Comparison of ENCODE assay signal across 8 cellular contexts in the genomic region with DNA sequence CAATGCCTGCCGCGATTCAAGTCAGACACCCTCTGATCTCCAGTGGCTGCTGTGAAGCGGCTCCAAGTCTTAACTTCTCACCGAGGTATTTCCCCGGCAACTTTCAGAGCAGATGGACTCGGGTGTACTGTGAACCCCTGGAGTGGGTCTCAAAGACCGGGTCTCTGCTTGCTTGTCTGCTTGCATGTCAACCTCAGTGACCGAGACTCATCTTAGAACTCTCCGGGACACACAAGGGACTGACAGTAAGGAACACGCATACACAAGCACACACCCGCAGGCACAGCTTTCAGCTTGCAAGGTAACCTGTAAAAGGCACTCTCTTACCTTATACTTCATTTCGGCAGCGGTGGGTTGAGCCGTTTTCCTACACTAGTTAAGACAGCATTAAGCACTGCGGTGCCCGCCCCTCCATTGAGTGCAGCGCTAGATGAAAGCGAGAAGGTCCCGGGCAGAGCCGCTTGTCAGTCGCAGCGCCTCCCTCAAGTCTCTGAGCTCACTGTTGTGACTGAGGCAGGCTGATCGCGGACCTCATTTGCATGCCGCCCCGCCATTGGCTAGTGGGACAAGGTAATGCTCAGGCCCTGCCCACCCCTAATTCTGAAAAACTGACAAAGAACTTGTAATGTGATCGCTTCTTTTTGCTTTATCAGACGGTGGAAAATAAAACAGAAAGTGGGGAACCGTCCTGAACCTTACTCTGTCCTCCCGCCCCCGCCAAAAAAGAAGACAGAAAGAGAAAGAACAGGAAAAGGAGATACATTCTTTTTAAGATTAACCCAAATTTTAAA. TPM values are rescaled to one million over a fixed set of nuclear protein-coding genes. Genes with fewer than 3 reads are reported as not detected.
DNase-seq lines count a peak whose midpoint lies in the region; ATAC-seq and TF ChIP-seq lines count a peak whose summit lies in the region.

A gene with protein sequence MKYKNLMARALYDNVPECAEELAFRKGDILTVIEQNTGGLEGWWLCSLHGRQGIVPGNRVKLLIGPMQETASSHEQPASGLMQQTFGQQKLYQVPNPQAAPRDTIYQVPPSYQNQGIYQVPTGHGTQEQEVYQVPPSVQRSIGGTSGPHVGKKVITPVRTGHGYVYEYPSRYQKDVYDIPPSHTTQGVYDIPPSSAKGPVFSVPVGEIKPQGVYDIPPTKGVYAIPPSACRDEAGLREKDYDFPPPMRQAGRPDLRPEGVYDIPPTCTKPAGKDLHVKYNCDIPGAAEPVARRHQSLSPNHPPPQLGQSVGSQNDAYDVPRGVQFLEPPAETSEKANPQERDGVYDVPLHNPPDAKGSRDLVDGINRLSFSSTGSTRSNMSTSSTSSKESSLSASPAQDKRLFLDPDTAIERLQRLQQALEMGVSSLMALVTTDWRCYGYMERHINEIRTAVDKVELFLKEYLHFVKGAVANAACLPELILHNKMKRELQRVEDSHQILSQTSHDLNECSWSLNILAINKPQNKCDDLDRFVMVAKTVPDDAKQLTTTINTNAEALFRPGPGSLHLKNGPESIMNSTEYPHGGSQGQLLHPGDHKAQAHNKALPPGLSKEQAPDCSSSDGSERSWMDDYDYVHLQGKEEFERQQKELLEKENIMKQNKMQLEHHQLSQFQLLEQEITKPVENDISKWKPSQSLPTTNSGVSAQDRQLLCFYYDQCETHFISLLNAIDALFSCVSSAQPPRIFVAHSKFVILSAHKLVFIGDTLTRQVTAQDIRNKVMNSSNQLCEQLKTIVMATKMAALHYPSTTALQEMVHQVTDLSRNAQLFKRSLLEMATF (minus strand): TSS at position 492 of the 791 bp plus-strand sequence. CDS start 153 bp downstream, at position 339.

- no peak within 1 kb of the TSS for H3K23ac ChIP-seq in mesendoderm (ENCODE audit: low read length)

- H3K9ac ChIP-seq in NT2/D1 (ENCODE audit: insufficient read length, low read depth) = peak within 1 kb of the TSS; percentile 38
- peak within 1 kb of the TSS; percentile 81 for H3K9ac ChIP-seq in endodermal cell (ENCODE audit: extremely low read depth, low read length, poor library complexity, severe bottlenecking)
- H3K9ac ChIP-seq in mesendoderm (ENCODE audit: low read length) = peak within 1 kb of the TSS; percentile 85

- 0 to 1% methylated on average over 23 to 31 of the region's 31 CpGs for WGBS in endodermal cell (ENCODE audit: insufficient coverage in 1 of 2, insufficient read length in 1 of 2), 2 experiments
- no CpG with 5 or more reads among the region's 31 CpGs for WGBS in mesendoderm (ENCODE audit: extremely low coverage, insufficient coverage, low lambda C conversion rate)

- H3K27ac ChIP-seq in endodermal cell (ENCODE audit: low read depth, low read length) = peak within 1 kb of the TSS; percentile 99
- H3K27ac ChIP-seq in mesendoderm (ENCODE audit: low read depth, low read length) = peak within 1 kb of the TSS; percentile 87

- peaks cover 2% of the 10 kb centered on the region for H3K4me1 ChIP-seq in NT2/D1 (ENCODE audit: insufficient read depth, insufficient read length)
- peaks cover 23% of the 10 kb centered on the region for H3K4me1 ChIP-seq in endodermal cell (ENCODE audit: control insufficient read depth, insufficient read depth, low read length)
- peaks cover 11% of the 10 kb centered on the region for H3K4me1 ChIP-seq in mesendoderm (ENCODE audit: control insufficient read depth, low read depth, low read length)

- peaks cover 2% of the 10 kb centered on the region for H3K79me1 ChIP-seq in mesendoderm (ENCODE audit: low read length)

- TF ChIP-seq CTCF in endodermal cell (conservative IDR thresholded peaks at IDR 0.05) = no peak

- H2BK120ac ChIP-seq in mesendoderm (ENCODE audit: low read depth, low read length) = no peak within 1 kb of the TSS

- H3K9me3 ChIP-seq in NT2/D1 (ENCODE audit: insufficient read depth, low read length) = no peaks in the 10 kb centered on the region
- no peaks in the 10 kb centered on the region for H3K9me3 ChIP-seq in endodermal cell (ENCODE audit: control insufficient read depth, low read length)

- no peaks in the 10 kb centered on the region for H3K36me3 ChIP-seq in NT2/D1 (ENCODE audit: insufficient read depth, insufficient read length, low read length)
- no peaks in the 10 kb centered on the region for H3K36me3 ChIP-seq in endodermal cell (ENCODE audit: control insufficient read depth, insufficient read depth, low read length)
- H3K36me3 ChIP-seq in mesendoderm (ENCODE audit: control insufficient read depth, insufficient read depth, low read length) = no peaks in the 10 kb centered on the region

- peaks cover 3% of the 10 kb centered on the region for H3K9me3 Mint-ChIP-seq in activated CD8-positive, alpha-beta memory T cell treated with anti-CD3 and anti-CD28 coated beads, Interleukin-2, amount 10 ng/mL, durations not matched to agents 7 days and 5 days (ENCODE audit: low read depth)
- no peaks in the 10 kb centered on the region for H3K9me3 Mint-ChIP-seq in endodermal cell

- no peak within 1 kb of the TSS for H3K4ac ChIP-seq in mesendoderm (ENCODE audit: low read depth, low read length)

- H3K18ac ChIP-seq in mesendoderm (ENCODE audit: low read length) = peak within 1 kb of the TSS; percentile 85

- H3K36me3 Mint-ChIP-seq in activated CD8-positive, alpha-beta memory T cell treated with anti-CD3 and anti-CD28 coated beads, Interleukin-2, amount 10 ng/mL, durations not matched to agents 7 days and 5 days = peaks cover 37% of the 10 kb centered on the region
- H3K36me3 Mint-ChIP-seq in endodermal cell (ENCODE audit: low read depth) = no peaks in the 10 kb centered on the region

- H3K4me3 ChIP-seq in NT2/D1 (ENCODE audit: insufficient read length, low read depth) = peak within 1 kb of the TSS; percentile 57
- peak within 1 kb of the TSS; percentile 92 for H3K4me3 ChIP-seq in endodermal cell (ENCODE audit: low read length)
- H3K4me3 ChIP-seq in mesendoderm (ENCODE audit: low read length) = peak within 1 kb of the TSS; percentile 85

- H3K27me3 Mint-ChIP-seq in activated CD8-positive, alpha-beta memory T cell treated with anti-CD3 and anti-CD28 coated beads, Interleukin-2, amount 10 ng/mL, durations not matched to agents 7 days and 5 days = no peaks in the 10 kb centered on the region
- no peaks in the 10 kb centered on the region for H3K27me3 Mint-ChIP-seq in endodermal cell (ENCODE audit: insufficient read depth)

- H3K4me2 ChIP-seq in mesendoderm (ENCODE audit: low read length) = peak within 1 kb of the TSS; percentile 98

- peaks cover 1% of the 10 kb centered on the region for H3K79me2 ChIP-seq in mesendoderm (ENCODE audit: control insufficient read depth, insufficient read depth, low read length)

- H3K4me1 Mint-ChIP-seq in activated CD8-positive, alpha-beta memory T cell treated with anti-CD3 and anti-CD28 coated beads, Interleukin-2, amount 10 ng/mL, durations not matched to agents 7 days and 5 days = peaks cover 72% of the 10 kb centered on the region
- H3K4me1 Mint-ChIP-seq in endodermal cell = peaks cover 65% of the 10 kb centered on the region

- H3K56ac ChIP-seq in mesendoderm (ENCODE audit: low read length) = peak within 1 kb of the TSS; percentile 90

- peak; percentile 98 for ATAC-seq in GM21381 (IDR thresholded peaks at IDR 0.05; ENCODE audit: unreplicated experiment)
- peak; percentile 98 for ATAC-seq in activated CD8-positive, alpha-beta memory T cell treated with anti-CD3 and anti-CD28 coated beads, Interleukin-2, amount 10 ng/mL, durations not matched to agents 7 days and 5 days

- peak within 1 kb of the TSS; percentile 92 for H3K4me3 Mint-ChIP-seq in activated CD8-positive, alpha-beta memory T cell treated with anti-CD3 and anti-CD28 coated beads, Interleukin-2, amount 10 ng/mL, durations not matched to agents 7 days and 5 days
- peak within 1 kb of the TSS; percentile 74 for H3K4me3 Mint-ChIP-seq in endodermal cell

- H2BK15ac ChIP-seq in mesendoderm (replicated peaks; ENCODE audit: low read depth) = no peak within 1 kb of the TSS

- CTCF ChIA-PET in activated CD8-positive, alpha-beta memory T cell treated with anti-CD3 and anti-CD28 coated beads, Interleukin-2, amount 10 ng/mL, durations not matched to agents 7 days and 5 days (lab: Charles Lee) = interaction anchor here (0.9 to 6.8 kb wide), 10 partner anchors 10 to 264 kb away, joined by 3 to 37 read pairs (median 7); no protein-coding TSS in a partner anchor

- H2AK5ac ChIP-seq in mesendoderm (ENCODE audit: low read length) = peak within 1 kb of the TSS; percentile 32

- peak within 1 kb of the TSS; percentile 100 for H3K27ac Mint-ChIP-seq in activated CD8-positive, alpha-beta memory T cell treated with anti-CD3 and anti-CD28 coated beads, Interleukin-2, amount 10 ng/mL, durations not matched to agents 7 days and 5 days
- peak within 1 kb of the TSS; percentile 99 for H3K27ac Mint-ChIP-seq in endodermal cell

- DNase-seq in COR-L47 (lab: John Stamatoyannopoulos, UW) (peak; percentile 80), HUDEP-2 (lab: John Stamatoyannopoulos, UW; ENCODE audit: unreplicated experiment in 76 of 76) (peak in 75 of 76 experiments; percentile 37 to 94 (median 87)), NT2/D1 (ENCODE audit: low read depth, low spot score) (peak; percentile 84), endodermal cell (peak; percentile 99), mesendoderm (peak; percentile 99)
- peak; percentile 99 for DNase-seq in activated CD8-positive, alpha-beta memory T cell treated with anti-CD3 and anti-CD28 coated beads, Interleukin-2, amount 10 ng/mL, durations not matched to agents 7 days and 5 days
- DNase-seq in stimulated activated CD8-positive, alpha-beta memory T cell treated with anti-CD3 and anti-CD28 coated beads, Interleukin-15, amount 100 ng/mL, for 1 hour (ENCODE audit: low read depth) = peak; percentile 88

- no peak within 1 kb of the TSS for H4K8ac ChIP-seq in mesendoderm (ENCODE audit: low read depth, low read length)

- H2BK5ac ChIP-seq in mesendoderm (ENCODE audit: low read length) = peak within 1 kb of the TSS; percentile 80

- H3K27me3 ChIP-seq in NT2/D1 (ENCODE audit: insufficient read depth, insufficient read length) (no peaks in the 10 kb centered on the region), endodermal cell (ENCODE audit: control insufficient read depth, insufficient read depth, low read length, poor library complexity, severe bottlenecking) (no peaks in the 10 kb centered on the region), mesendoderm (ENCODE audit: insufficient read depth, low read length, poor library complexity) (no peaks in the 10 kb centered on the region)

- H4K5ac ChIP-seq in mesendoderm (ENCODE audit: low read length) = no peak within 1 kb of the TSS

RNA-seq across cellular contexts. Expression of the gene that starts here (rescaled TPM):
- total RNA-seq in activated CD8-positive, alpha-beta memory T cell treated with anti-CD3 and anti-CD28 coated beads, Interleukin-2, amount 10 ng/mL, durations not matched to agents 7 days and 5 days = 100 to 1,000 TPM in 1 of 2 experiments, 10 to 100 TPM in 1; 84.5 to 114 TPM
- 1 to 10 TPM; 1.7 to 7.4 TPM for total RNA-seq in endodermal cell
- 24.6 TPM for polyA plus RNA-seq in endodermal cell (2013, experiment 1 of 2)
- 26.5 TPM for polyA plus RNA-seq in endodermal cell (2013, experiment 2 of 2)
- polyA plus RNA-seq in mesendoderm (2013, experiment 1 of 2) = 9.6 TPM
- polyA plus RNA-seq in mesendoderm (2013, experiment 2 of 2) = 9.5 TPM

Comparison
In these comparisons a context has a peak if more than half of its experiments do, and no peak if none do; other contexts are left out.
1. Peak in every context shown above with its lines: DNase-seq, ATAC-seq, H3K4me3 ChIP-seq and H3K27ac ChIP-seq.
2. RNA of the gene that starts here (total RNA-seq): 84.5 to 114 TPM in activated CD8-positive, alpha-beta memory T cell treated with anti-CD3 and anti-CD28 coated beads, Interleukin-2, amount 10 ng/mL, durations not matched to agents 7 days and 5 days; 1.7 to 7.4 TPM in endodermal cell; every median in the first group is over 10 times any median in the second.